In genomic region chr9:86765736-86766410, GRCh38 we compare ENCODE assay signal across 27 cellular contexts.
DNase-seq lines count a peak whose midpoint lies in the region; ATAC-seq and TF ChIP-seq lines count a peak whose summit lies in the region.
"Had no signal": no experiment of that assay in that cellular context is flagged by ENCODE, and none has a peak within 500 bp of the region (broad histone marks: within the 10 kb centered on the region; RNA-seq: fewer than 3 reads in every experiment).

No MANE protein-coding gene starts in this region.

- CTCF ChIA-PET in mammary epithelial cell (lab: Charles Lee; ENCODE audit: low non-redundant PET): interaction anchor here (0.5 kb wide), 1 partner anchor 140 kb away, joined by 3 read pairs; no protein-coding TSS in a partner anchor

- TF ChIP-seq CTCF in CD14-positive monocyte (IDR thresholded peaks at IDR 0.05): no peak
- TF ChIP-seq CTCF in mammary epithelial cell (conservative IDR thresholded peaks at IDR 0.05 in 1 of 2, IDR thresholded peaks at IDR 0.05 in 1 of 2; ENCODE audit: extremely low read depth in 1 of 2, insufficient read depth in 1 of 2, low read depth in 1 of 2, low read length in 2 of 2): no peak
- TF ChIP-seq CTCF in thyroid gland (IDR thresholded peaks at IDR 0.05): no peak

- H2BK120ac ChIP-seq in mesendoderm (ENCODE audit: low read depth, low read length): no peak overlapping the region

- no peaks in the 10 kb centered on the region for H3K27me3 ChIP-seq in mammary epithelial cell (ENCODE audit: insufficient read depth, low read length)
- no peaks in the 10 kb centered on the region for H3K27me3 ChIP-seq in mesendoderm (ENCODE audit: insufficient read depth, low read length, poor library complexity)
- no peaks in the 10 kb centered on the region for H3K27me3 ChIP-seq in thyroid gland
- H3K27me3 ChIP-seq: gastroesophageal sphincter, pancreas, uterus had no signal

- H3K36me3 ChIP-seq in mammary epithelial cell (ENCODE audit: insufficient read depth, low read length) (no peaks in the 10 kb centered on the region), mesendoderm (ENCODE audit: control insufficient read depth, insufficient read depth, low read length) (no peaks in the 10 kb centered on the region), thyroid gland (no peaks in the 10 kb centered on the region)
- H3K36me3 ChIP-seq: gastroesophageal sphincter, pancreas, uterus had no signal

- H3K4me3 ChIP-seq in mammary epithelial cell (replicated peaks in 1 of 3; ENCODE audit: insufficient read depth in 1 of 3, low read depth in 2 of 3, low read length in 3 of 3) (no peak overlapping the region), mesendoderm (ENCODE audit: low read length) (no peak overlapping the region), thyroid gland (replicated peaks in 1 of 3) (no peak overlapping the region)
- H3K4me3 ChIP-seq: gastroesophageal sphincter, pancreas, uterus had no signal

- no TSS peak for BruUV-seq in mammary epithelial cell (replicated peaks; lab: Mats Ljungman, UMichigan)

- intact Hi-C loops in CD14-positive monocyte (cut with micrococcal nuclease) (loop anchor here (10.0 kb wide), 2 partner anchors 411 to 1209 kb away; partner anchors contain the start of genes CDK20 (in 2 of the 2) and TUT7 (in 1 of the 2)), mammary epithelial cell (cut with micrococcal nuclease) (loop anchor here (5.0 to 10.0 kb wide), 3 partner anchors 44 to 361 kb away; no protein-coding TSS in a partner anchor), thyroid gland (cut with DNase I) (no loop called here)

- no peaks in the 10 kb centered on the region for H3K9me3 ChIP-seq in mammary epithelial cell (replicated peaks; ENCODE audit: insufficient read depth, low read length)
- no peaks in the 10 kb centered on the region for H3K9me3 ChIP-seq in thyroid gland
- H3K9me3 ChIP-seq: gastroesophageal sphincter, pancreas, uterus had no signal

- ATAC-seq in GM19463 (IDR thresholded peaks at IDR 0.05; ENCODE audit: unreplicated experiment) (no peak), GM21526 (IDR thresholded peaks at IDR 0.05; ENCODE audit: low FRiP score, unreplicated experiment) (no peak)
- ATAC-seq: activated naive CD4-positive, alpha-beta T cell treated with anti-CD3 and anti-CD28 coated beads, Interleukin-2, amount 50 U/mL, for 72 hours; gastroesophageal sphincter; left colon; Panc1 had no signal

- H3K56ac ChIP-seq in mesendoderm (ENCODE audit: low read length): no peak overlapping the region

- H3K79me1 ChIP-seq in mesendoderm (ENCODE audit: low read length): no peaks in the 10 kb centered on the region

- H3K4me1 ChIP-seq in mammary epithelial cell (ENCODE audit: insufficient read depth, low read length): peaks cover 21% of the 10 kb centered on the region
- no peaks in the 10 kb centered on the region for H3K4me1 ChIP-seq in mesendoderm (ENCODE audit: control insufficient read depth, low read depth, low read length)
- no peaks in the 10 kb centered on the region for H3K4me1 ChIP-seq in thyroid gland
- H3K4me1 ChIP-seq: gastroesophageal sphincter, pancreas, uterus had no signal

- WGBS in mammary epithelial cell (ENCODE audit: low coverage, missing lambda C conversion rate): 78% methylated on average over 11 of the region's 13 CpGs
- WGBS in mesendoderm (ENCODE audit: extremely low coverage, insufficient coverage, low lambda C conversion rate): no CpG with 5 or more reads among the region's 13 CpGs
- 74 to 82% methylated on average over 13 of the region's 13 CpGs for WGBS in thyroid gland, 2 donors

- H3K18ac ChIP-seq in mesendoderm (ENCODE audit: low read length): no peak overlapping the region

- no peak for DNase-seq in CD14-positive monocyte (ENCODE audit: low spot score)
- peak; percentile 34 to 41 for DNase-seq in Kasumi-1 (lab: John Stamatoyannopoulos, UW)
- no peak for DNase-seq in mammary epithelial cell
- DNase-seq in mesendoderm: peak; percentile 18
- no peak for DNase-seq in thyroid gland
- no peak for DNase-seq in immature natural killer cell
- DNase-seq: activated B cell treated with CpG ODN at 0.5 μM for 24 hours; activated CD4-positive, alpha-beta T cell treated with anti-CD3 and anti-CD28 coated beads, Interleukin-2, amount 10 ng/mL, durations not matched to agents 7 days and 5 days; AML-193; amygdala; EL; left colon; NCI-H1417 treated with DMSO at 0.1 percent for 48 hours; NCI-H2081; NCI-H2227 treated with DMSO at 0.1 percent for 48 hours; NK-92 treated with Interleukin-12 subunit alpha and Interleukin-12 subunit beta, amount 100 ng/mL, for 24 hours; pancreas; Right ventricle myocardium superior; stimulated activated naive CD4-positive, alpha-beta T cell; SW 1271; T-helper 9 cell; uterus had no signal

- H2BK15ac ChIP-seq in mesendoderm (replicated peaks; ENCODE audit: low read depth): no peak overlapping the region

- no peak overlapping the region for H3K4me2 ChIP-seq in mammary epithelial cell (ENCODE audit: insufficient read depth, low read depth, low read length)
- no peak overlapping the region for H3K4me2 ChIP-seq in mesendoderm (ENCODE audit: low read length)

- peaks cover 1% of the 10 kb centered on the region for H3K4me1 Mint-ChIP-seq in CD14-positive monocyte
- no peaks in the 10 kb centered on the region for H3K4me1 Mint-ChIP-seq in immature natural killer cell
- H3K4me1 Mint-ChIP-seq: activated B cell treated with CpG ODN at 0.5 μM for 24 hours; activated CD4-positive, alpha-beta T cell treated with anti-CD3 and anti-CD28 coated beads, Interleukin-2, amount 10 ng/mL, durations not matched to agents 7 days and 5 days had no signal

- no peak overlapping the region for H3K23ac ChIP-seq in mesendoderm (ENCODE audit: low read length)

- H3K79me2 ChIP-seq in mammary epithelial cell (ENCODE audit: insufficient read depth, low read length) (no peaks in the 10 kb centered on the region), mesendoderm (ENCODE audit: control insufficient read depth, insufficient read depth, low read length) (no peaks in the 10 kb centered on the region)

- H3K4me3 Mint-ChIP-seq in CD14-positive monocyte (peak overlapping the region; percentile 13 to 50), immature natural killer cell (no peak overlapping the region)
- H3K4me3 Mint-ChIP-seq: activated B cell treated with CpG ODN at 0.5 μM for 24 hours; activated CD4-positive, alpha-beta T cell treated with anti-CD3 and anti-CD28 coated beads, Interleukin-2, amount 10 ng/mL, durations not matched to agents 7 days and 5 days had no signal

- H4K5ac ChIP-seq in mesendoderm (ENCODE audit: low read length): no peak overlapping the region

- H4K20me1 ChIP-seq in mammary epithelial cell (ENCODE audit: insufficient read depth, low read length): no peaks in the 10 kb centered on the region

- no peak overlapping the region for H3K9ac ChIP-seq in mammary epithelial cell (ENCODE audit: insufficient read depth, low read length)
- no peak overlapping the region for H3K9ac ChIP-seq in mesendoderm (ENCODE audit: low read length)

- in situ Hi-C loops in mammary epithelial cell (cut with MboI; ENCODE audit: low sequenced_read_pairs in 2 of 2): no loop called here

- dilution Hi-C loops in mammary epithelial cell (cut with HindIII; ENCODE audit: low sequenced_read_pairs): no loop called here

- H3K27me3 Mint-ChIP-seq in CD14-positive monocyte (ENCODE audit: low read depth in 3 of 3) (peaks cover 0 to 5% (median 4%) of the 10 kb centered on the region in 3 donors), immature natural killer cell (ENCODE audit: low read depth in 3 of 3) (peaks cover 0 to 5% (median 2%) of the 10 kb centered on the region in 3 donors)
- H3K27me3 Mint-ChIP-seq: activated B cell treated with CpG ODN at 0.5 μM for 24 hours; activated CD4-positive, alpha-beta T cell treated with anti-CD3 and anti-CD28 coated beads, Interleukin-2, amount 10 ng/mL, durations not matched to agents 7 days and 5 days had no signal

- H4K8ac ChIP-seq in mesendoderm (ENCODE audit: low read depth, low read length): no peak overlapping the region

- H2AK5ac ChIP-seq in mesendoderm (ENCODE audit: low read length): no peak overlapping the region

- TF ChIP-seq POLR2A in thyroid gland (IDR thresholded peaks at IDR 0.05): no peak

- H2BK5ac ChIP-seq in mesendoderm (ENCODE audit: low read length): no peak overlapping the region

- H3K9me3 Mint-ChIP-seq in CD14-positive monocyte (peaks cover 0 to 14% (median 5%) of the 10 kb centered on the region in 7 donors), immature natural killer cell (peaks cover 0 to 5% (median 0%) of the 10 kb centered on the region in 6 donors)

- H3K27ac ChIP-seq in mammary epithelial cell (ENCODE audit: insufficient read depth, low read depth, low read length): no peak overlapping the region
- no peak overlapping the region for H3K27ac ChIP-seq in mesendoderm (ENCODE audit: low read depth, low read length)
- H3K27ac ChIP-seq in thyroid gland: no peak overlapping the region
- H3K27ac ChIP-seq: gastroesophageal sphincter, uterus had no signal

- H3K36me3 Mint-ChIP-seq in CD14-positive monocyte (peaks cover 0 to 2% of the 10 kb centered on the region in 2 donors), immature natural killer cell (no peaks in the 10 kb centered on the region)
- H3K36me3 Mint-ChIP-seq: activated naive CD4-positive, alpha-beta T cell treated with anti-CD3 and anti-CD28 coated beads, Interleukin-2, amount 50 U/mL, for 72 hours had no signal

- no peak overlapping the region for H3K4ac ChIP-seq in mesendoderm (ENCODE audit: low read depth, low read length)

- H2AFZ ChIP-seq in mammary epithelial cell (ENCODE audit: low read depth, low read length): peak overlapping the region; percentile 16

- peak overlapping the region in 1 of 7 donors; percentile 97 for H3K27ac Mint-ChIP-seq in CD14-positive monocyte
- H3K27ac Mint-ChIP-seq in immature natural killer cell: no peak overlapping the region
- H3K27ac Mint-ChIP-seq: activated B cell treated with CpG ODN at 0.5 μM for 24 hours; activated CD4-positive, alpha-beta T cell treated with anti-CD3 and anti-CD28 coated beads, Interleukin-2, amount 10 ng/mL, durations not matched to agents 7 days and 5 days; activated naive CD4-positive, alpha-beta T cell treated with anti-CD3 and anti-CD28 coated beads, Interleukin-2, amount 50 U/mL, for 72 hours had no signal

Comparison
In these comparisons a context has a peak if more than half of its experiments do, and no peak if none do; other contexts are left out.
1. DNase-seq: peak in Kasumi-1 (2 of 2) and mesendoderm (single experiment); none in CD14-positive monocyte (single experiment), mammary epithelial cell (single experiment), thyroid gland (0 of 2) and immature natural killer cell (0 of 3).
2. H3K4me3 Mint-ChIP-seq: peak in CD14-positive monocyte (2 of 2); none in immature natural killer cell (0 of 5).